8 cellular contexts compared by ENCODE assay signal in genomic region chr18:49561127-49561376, GRCh38. TPM values are rescaled to one million over a fixed set of nuclear protein-coding genes. Genes with fewer than 3 reads are reported as not detected.
DNase-seq lines count a peak whose midpoint lies in the region; ATAC-seq and TF ChIP-seq lines count a peak whose summit lies in the region.

No MANE protein-coding gene starts in this region.

- H3K4me3 ChIP-seq in iPS-18a (ENCODE audit: low read length) = peak overlapping the region; percentile 75

- no peak overlapping the region for H3K27ac ChIP-seq in iPS-18a (ENCODE audit: low read length)

- DNase-seq in DMS79 (lab: John Stamatoyannopoulos, UW) = peak; percentile 53
- DNase-seq in DMS79 treated with DMSO at 0.1 percent for 48 hours (lab: John Stamatoyannopoulos, UW) = no peak
- DNase-seq in activated CD8-positive, alpha-beta T cell treated with anti-CD3 and anti-CD28 coated beads for 36 hours = no peak
- DNase-seq in stimulated activated naive B cell treated with anti-CD40 and anti-IgM and Interleukin-4, amounts not matched to agents 10 μg/mL and 1 μg/mL and 100 μg/mL, for 72 hours = no peak
- DNase-seq in NK-92 treated with Interleukin-12 subunit alpha and Interleukin-12 subunit beta, amount 100 ng/mL, for 24 hours (lab: John Stamatoyannopoulos, UW) = no peak
- DNase-seq in NCI-H345 treated with DMSO at 0.1 percent for 48 hours (lab: John Stamatoyannopoulos, UW; ENCODE audit: unreplicated experiment) = no peak

- CTCF ChIA-PET in activated CD8-positive, alpha-beta T cell treated with anti-CD3 and anti-CD28 coated beads for 36 hours (lab: Charles Lee) = interaction anchor here (1.5 to 3.7 kb wide), 5 partner anchors 9 to 301 kb away, joined by 3 to 27 read pairs (median 5); no protein-coding TSS in a partner anchor

- no peaks in the 10 kb centered on the region for H3K9me3 Mint-ChIP-seq in activated CD8-positive, alpha-beta T cell treated with anti-CD3 and anti-CD28 coated beads for 36 hours
- H3K9me3 Mint-ChIP-seq in stimulated activated naive B cell treated with anti-CD40 and anti-IgM and Interleukin-4, amounts not matched to agents 10 μg/mL and 1 μg/mL and 100 μg/mL, for 72 hours = no peaks in the 10 kb centered on the region

- no peak for ATAC-seq in activated CD8-positive, alpha-beta T cell treated with anti-CD3 and anti-CD28 coated beads for 36 hours
- ATAC-seq in stimulated activated naive B cell treated with anti-CD40 and anti-IgM and Interleukin-4, amounts not matched to agents 10 μg/mL and 1 μg/mL and 100 μg/mL, for 72 hours (replicated peaks) = no peak
- no peak for ATAC-seq in HG03565 (IDR thresholded peaks at IDR 0.05; ENCODE audit: unreplicated experiment)

- peaks cover 23% of the 10 kb centered on the region for H3K4me1 ChIP-seq in iPS-18a (ENCODE audit: control insufficient read depth, low read depth, low read length)

- H3K36me3 ChIP-seq in iPS-18a (ENCODE audit: control insufficient read depth, low read depth, low read length) = peaks cover 7% of the 10 kb centered on the region

- peaks cover 24% of the 10 kb centered on the region for H3K27me3 ChIP-seq in iPS-18a (ENCODE audit: control insufficient read depth, insufficient read depth, low read length)

- H3K4me1 Mint-ChIP-seq in activated CD8-positive, alpha-beta T cell treated with anti-CD3 and anti-CD28 coated beads for 36 hours (ENCODE audit: low read depth) = peaks cover 28% of the 10 kb centered on the region
- peaks cover 28 to 36% of the 10 kb centered on the region in 2 donors for H3K4me1 Mint-ChIP-seq in stimulated activated naive B cell treated with anti-CD40 and anti-IgM and Interleukin-4, amounts not matched to agents 10 μg/mL and 1 μg/mL and 100 μg/mL, for 72 hours

- H3K27me3 Mint-ChIP-seq in activated CD8-positive, alpha-beta T cell treated with anti-CD3 and anti-CD28 coated beads for 36 hours = peaks cover 60% of the 10 kb centered on the region
- H3K27me3 Mint-ChIP-seq in stimulated activated naive B cell treated with anti-CD40 and anti-IgM and Interleukin-4, amounts not matched to agents 10 μg/mL and 1 μg/mL and 100 μg/mL, for 72 hours = peaks cover 61 to 63% of the 10 kb centered on the region in 2 donors

- peak overlapping the region; percentile 61 for H3K4me3 Mint-ChIP-seq in activated CD8-positive, alpha-beta T cell treated with anti-CD3 and anti-CD28 coated beads for 36 hours
- peak overlapping the region; percentile 80 to 81 for H3K4me3 Mint-ChIP-seq in stimulated activated naive B cell treated with anti-CD40 and anti-IgM and Interleukin-4, amounts not matched to agents 10 μg/mL and 1 μg/mL and 100 μg/mL, for 72 hours

- no peaks in the 10 kb centered on the region for H3K36me3 Mint-ChIP-seq in activated CD8-positive, alpha-beta T cell treated with anti-CD3 and anti-CD28 coated beads for 36 hours (ENCODE audit: low read depth)
- H3K36me3 Mint-ChIP-seq in stimulated activated naive B cell treated with anti-CD40 and anti-IgM and Interleukin-4, amounts not matched to agents 10 μg/mL and 1 μg/mL and 100 μg/mL, for 72 hours = peaks cover 0 to 3% of the 10 kb centered on the region in 2 donors

- intact Hi-C loops in activated CD8-positive, alpha-beta T cell treated with anti-CD3 and anti-CD28 coated beads for 36 hours (cut with micrococcal nuclease) = no loop called here

- H3K9me3 ChIP-seq in iPS-18a (ENCODE audit: control insufficient read depth, low read depth, low read length) = no peaks in the 10 kb centered on the region

- peak overlapping the region; percentile 73 for H3K9ac ChIP-seq in iPS-18a (ENCODE audit: low read length)

- POLR2A ChIA-PET in activated CD8-positive, alpha-beta T cell treated with anti-CD3 and anti-CD28 coated beads for 36 hours (lab: Charles Lee) = no interaction called here

- TF ChIP-seq CTCF in activated CD8-positive, alpha-beta T cell treated with anti-CD3 and anti-CD28 coated beads for 36 hours (IDR thresholded peaks at IDR 0.05) = no peak

- no peak overlapping the region for H3K27ac Mint-ChIP-seq in activated CD8-positive, alpha-beta T cell treated with anti-CD3 and anti-CD28 coated beads for 36 hours
- H3K27ac Mint-ChIP-seq in stimulated activated naive B cell treated with anti-CD40 and anti-IgM and Interleukin-4, amounts not matched to agents 10 μg/mL and 1 μg/mL and 100 μg/mL, for 72 hours = peak overlapping the region; percentile 84

RNA-seq across cellular contexts. Expression of gene LIPG, which starts 0.8 kb away (rescaled TPM):
- under 1 TPM; 0.18 to 0.27 TPM for total RNA-seq in activated CD8-positive, alpha-beta T cell treated with anti-CD3 and anti-CD28 coated beads for 36 hours
